ENCODE assay signal across 8 cellular contexts in the genomic region with DNA sequence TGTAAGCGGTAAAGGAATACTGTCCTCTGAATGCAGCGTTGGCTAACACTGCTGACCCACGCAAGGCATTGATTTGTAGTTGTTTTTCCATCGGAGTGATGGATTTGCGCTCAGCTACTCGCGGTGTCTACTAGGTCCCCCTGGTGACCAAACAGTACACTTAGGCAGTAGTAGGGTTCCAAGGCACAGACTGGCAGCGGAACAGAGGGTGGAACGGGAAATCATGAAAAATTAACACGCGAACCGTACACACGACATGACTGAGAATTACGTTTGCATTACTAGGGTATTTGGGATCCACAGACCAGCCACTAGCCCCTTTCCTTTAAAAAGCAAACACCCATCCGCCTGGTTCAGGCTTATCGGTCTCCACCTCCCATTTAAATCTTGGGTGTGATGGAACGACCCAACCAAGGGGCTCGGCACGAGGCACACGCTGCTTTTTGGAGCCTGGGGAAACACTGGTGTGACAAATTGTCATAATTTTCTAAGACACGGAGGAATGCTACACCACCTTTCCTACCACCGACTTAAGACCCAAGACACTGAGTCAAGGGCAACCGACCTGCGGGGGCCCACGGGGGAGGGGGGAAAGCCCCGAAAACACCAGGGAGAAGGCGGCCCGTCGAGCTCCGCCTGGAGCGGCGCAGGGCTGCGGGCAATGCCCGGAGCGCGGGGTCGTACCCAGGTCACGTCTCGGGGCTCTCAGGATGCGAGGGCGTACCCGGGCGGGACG. TPM values are rescaled to one million over a fixed set of nuclear protein-coding genes. Genes with fewer than 3 reads are reported as not detected.
DNase-seq lines count a peak whose midpoint lies in the region; ATAC-seq, FAIRE-seq and TF ChIP-seq lines count a peak whose summit lies in the region.

No MANE protein-coding gene starts in this region.

- no peak for FAIRE-seq in pancreas (lab: Jason Lieb, UNC)

- peak overlapping the region; percentile 93 for H3K4me3 Mint-ChIP-seq in activated naive CD8-positive, alpha-beta T cell treated with anti-CD3 and anti-CD28 coated beads, Interleukin-2, amount 10 ng/mL, durations not matched to agents 7 days and 5 days
- H3K4me3 Mint-ChIP-seq in type B pancreatic cell, result peak overlapping the region; percentile 93

- H3K4me3 ChIP-seq in SJSA1 (peak overlapping the region; percentile 96), pancreas (peak overlapping the region; percentile 53 to 93 (median 86))

- intact Hi-C loops in Right ventricle myocardium inferior (cut with DNase I), result loop anchor here (2.0 to 10.0 kb wide), 2 partner anchors 32 to 106 kb away; no protein-coding TSS in a partner anchor
- intact Hi-C loops in pancreas (cut with DNase I), result loop anchor here in 1 of 3 donors (10.0 kb wide), 1 partner anchor 96 kb away; no protein-coding TSS in a partner anchor

- peaks cover 11% of the 10 kb centered on the region for H3K4me1 ChIP-seq in SJSA1 (replicated peaks)
- H3K4me1 ChIP-seq in pancreas, result peaks cover 0 to 5% (median 0%) of the 10 kb centered on the region in 3 donors

- peak; percentile 40 for ATAC-seq in activated naive CD8-positive, alpha-beta T cell treated with anti-CD3 and anti-CD28 coated beads, Interleukin-2, amount 10 ng/mL, durations not matched to agents 7 days and 5 days (ENCODE audit: low read depth)
- ATAC-seq in Right ventricle myocardium inferior (peak; percentile 74), pancreas (peak; percentile 72 to 87 (median 82))

- H3K36me3 ChIP-seq in SJSA1 (peaks cover 5% of the 10 kb centered on the region; the same call in 1 of the 2 replicates), pancreas (no peaks in the 10 kb centered on the region)

- DNase-seq in G401 (ENCODE audit: low spot score), result peak; percentile 93
- DNase-seq in H4 (ENCODE audit: low spot score), result peak; percentile 72
- peak; percentile 68 to 84 for DNase-seq in SJSA1 (ENCODE audit: low read depth in 1 of 2, low spot score in 2 of 2)
- DNase-seq in activated naive CD8-positive, alpha-beta T cell treated with anti-CD3 and anti-CD28 coated beads, Interleukin-2, amount 10 ng/mL, durations not matched to agents 7 days and 5 days, result no peak
- DNase-seq in Right ventricle myocardium inferior (ENCODE audit: missing footprints), result no peak
- peak in 4 of 6 donors; percentile 43 to 73 (median 62) for DNase-seq in pancreas
- peak; percentile 71 for DNase-seq in type B pancreatic cell (ENCODE audit: extremely low spot score, unreplicated experiment)

- no peaks in the 10 kb centered on the region for H3K9me3 Mint-ChIP-seq in activated naive CD8-positive, alpha-beta T cell treated with anti-CD3 and anti-CD28 coated beads, Interleukin-2, amount 10 ng/mL, durations not matched to agents 7 days and 5 days
- H3K9me3 Mint-ChIP-seq in type B pancreatic cell, result no peaks in the 10 kb centered on the region

- TF ChIP-seq CTCF in LNCAP (IDR thresholded peaks at IDR 0.05) (peak; percentile 75), pancreas (IDR thresholded peaks at IDR 0.05) (peak in 3 of 4 donors; percentile 17 to 29 (median 23)), type B pancreatic cell (conservative IDR thresholded peaks at IDR 0.05) (peak; percentile 69)

- in situ Hi-C loops in G401 (cut with HindIII; ENCODE audit: low sequenced_read_pairs), result loop anchor here (5.0 kb wide), 1 partner anchor 52 kb away; no protein-coding TSS in a partner anchor

- POLR2A ChIA-PET in activated naive CD8-positive, alpha-beta T cell treated with anti-CD3 and anti-CD28 coated beads, Interleukin-2, amount 10 ng/mL, durations not matched to agents 7 days and 5 days (lab: Charles Lee), result interaction anchor here (0.6 to 4.1 kb wide), 23 partner anchors 8 to 385 kb away, joined by 3 to 91 read pairs (median 5); a partner anchor contains a TSS

- WGBS in pancreas, 2 donors, result 0% methylated on average over 43 to 44 of the region's 44 CpGs

- peaks cover 34% of the 10 kb centered on the region for H3K4me1 Mint-ChIP-seq in activated naive CD8-positive, alpha-beta T cell treated with anti-CD3 and anti-CD28 coated beads, Interleukin-2, amount 10 ng/mL, durations not matched to agents 7 days and 5 days
- peaks cover 15% of the 10 kb centered on the region for H3K4me1 Mint-ChIP-seq in type B pancreatic cell (ENCODE audit: unreplicated experiment)

- H3K27ac Mint-ChIP-seq in activated naive CD8-positive, alpha-beta T cell treated with anti-CD3 and anti-CD28 coated beads, Interleukin-2, amount 10 ng/mL, durations not matched to agents 7 days and 5 days, result peak overlapping the region; percentile 97
- H3K27ac Mint-ChIP-seq in type B pancreatic cell, result peak overlapping the region; percentile 98

- peaks cover 4% of the 10 kb centered on the region for H3K36me3 Mint-ChIP-seq in activated naive CD8-positive, alpha-beta T cell treated with anti-CD3 and anti-CD28 coated beads, Interleukin-2, amount 10 ng/mL, durations not matched to agents 7 days and 5 days
- H3K36me3 Mint-ChIP-seq in type B pancreatic cell, result no peaks in the 10 kb centered on the region

- H3K9me3 ChIP-seq in SJSA1 (replicated peaks), result peaks cover 3% of the 10 kb centered on the region; the same call in 1 of the 2 replicates
- H3K9me3 ChIP-seq in pancreas, result no peaks in the 10 kb centered on the region

- H3K27me3 ChIP-seq in SJSA1 (replicated peaks) (no peaks in the 10 kb centered on the region), pancreas (no peaks in the 10 kb centered on the region)

- no peaks in the 10 kb centered on the region for H3K27me3 Mint-ChIP-seq in activated naive CD8-positive, alpha-beta T cell treated with anti-CD3 and anti-CD28 coated beads, Interleukin-2, amount 10 ng/mL, durations not matched to agents 7 days and 5 days
- H3K27me3 Mint-ChIP-seq in type B pancreatic cell, result peaks cover 6% of the 10 kb centered on the region

- H3K27ac ChIP-seq in SJSA1 (peak overlapping the region; percentile 71), pancreas (peak overlapping the region; percentile 76 to 96 (median 87))

RNA-seq across cellular contexts. Expression of a gene that starts 0.7 kb away (rescaled TPM):
- total RNA-seq in G401 (2014; rRNA removed; shearing (Covaris generic)), result 3.2 and 4.2 TPM in 2 replicates
- 22.2 and 25.7 TPM in 2 replicates for total RNA-seq in H4 (2014; rRNA removed; shearing (Covaris generic))
- total RNA-seq in SJSA1 (2014; rRNA removed; shearing (Covaris generic)), result 22.6 and 23.6 TPM in 2 replicates
- total RNA-seq in activated naive CD8-positive, alpha-beta T cell treated with anti-CD3 and anti-CD28 coated beads, Interleukin-2, amount 10 ng/mL, durations not matched to agents 7 days and 5 days, result 10 to 100 TPM; 11.6 TPM
- total RNA-seq in Right ventricle myocardium inferior (6.7 TPM), pancreas (1 to 10 TPM; 1.1 to 5.4 (median 2.5) TPM), type B pancreatic cell (ENCODE audit: low replicate concordance) (4.6 and 9.8 TPM in 2 replicates)
- 1 to 10 TPM in 1 of 2 donors, under 1 TPM in 1; 0.80 to 1.4 TPM for polyA plus RNA-seq in pancreas

Comparison
In these comparisons a context has a peak if more than half of its experiments do, and no peak if none do; other contexts are left out.
1. DNase-seq: peak in G401 (single experiment), H4 (single experiment), SJSA1 (2 of 2), pancreas (4 of 6) and type B pancreatic cell (single experiment); none in activated naive CD8-positive, alpha-beta T cell treated with anti-CD3 and anti-CD28 coated beads, Interleukin-2, amount 10 ng/mL, durations not matched to agents 7 days and 5 days (single experiment) and Right ventricle myocardium inferior (single experiment).
2. CTCF ChIP-seq: peak in every context shown above with its lines; median percentile 75 in LNCAP; 69 in type B pancreatic cell; 23 in pancreas.
3. Peak in every context shown above with its lines, with median percentiles within 50 percentile points of each other: ATAC-seq.